ENCODE assay signal across 17 cellular contexts in the genomic region with DNA sequence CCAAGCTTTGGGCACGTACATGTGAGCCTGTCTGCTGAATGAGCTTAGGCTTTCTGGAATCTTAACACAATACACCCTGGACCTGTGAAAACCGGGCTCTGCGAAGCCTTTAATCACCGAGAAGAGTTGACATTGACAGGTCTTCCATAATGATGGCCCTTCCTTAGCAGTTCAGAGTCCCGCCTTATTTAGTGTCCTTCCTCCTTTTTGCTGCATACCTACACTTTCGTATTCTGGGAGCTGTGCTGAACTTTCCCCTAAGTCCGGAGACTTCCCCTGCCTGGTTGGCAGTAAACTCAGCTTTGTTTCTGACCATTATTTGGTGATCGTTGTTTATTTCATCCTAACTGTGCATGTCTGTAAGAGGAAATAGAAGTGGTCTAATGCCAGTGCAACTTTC.
"Had no signal": no experiment of that assay in that cellular context is flagged by ENCODE, and none has a peak within 500 bp of the region (broad histone marks: within the 10 kb centered on the region; RNA-seq: fewer than 3 reads in every experiment).

No MANE protein-coding gene starts in this region.

- H3K9me3 Mint-ChIP-seq: activated naive CD4-positive, alpha-beta T cell treated with anti-CD3 and anti-CD28 coated beads, Interleukin-2, amount 50 U/mL, for 72 hours had no signal

- FAIRE-seq: astrocyte had no signal

- H3K27ac ChIP-seq: adrenal gland, breast epithelium, esophagus muscularis mucosa, gastroesophageal sphincter, lower lobe of right lung, tibial nerve, uterus had no signal

- H3K9me3 ChIP-seq: adrenal gland, breast epithelium, esophagus muscularis mucosa, gastroesophageal sphincter, lower lobe of right lung, tibial nerve, uterus had no signal

- H3K36me3 ChIP-seq: adrenal gland, breast epithelium, esophagus muscularis mucosa, gastroesophageal sphincter, lower lobe of right lung, tibial nerve, uterus had no signal

- H3K4me3 ChIP-seq: adrenal gland, breast epithelium, esophagus muscularis mucosa, gastroesophageal sphincter, lower lobe of right lung, tibial nerve, uterus had no signal

- ATAC-seq: activated naive CD4-positive, alpha-beta T cell treated with anti-CD3 and anti-CD28 coated beads, Interleukin-2, amount 50 U/mL, for 72 hours; gastroesophageal sphincter; left cardiac atrium; lower lobe of right lung; stimulated activated naive CD8-positive, alpha-beta T cell treated with anti-CD3 and anti-CD28 coated beads, Interleukin-15, Interleukin-2, amounts not matched to agents 100 U/mL and 50 U/mL, for 24 hours had no signal

- DNase-seq: activated CD4-positive, alpha-beta T cell treated with anti-CD3 and anti-CD28 coated beads, Interleukin-2, amount 50 U/mL, for 4 hours; activated CD4-positive, CD25-positive, alpha-beta regulatory T cell treated with anti-CD3 and anti-CD28 coated beads, Interleukin-2, amount 50 U/mL, for 72 hours; activated gamma-delta T cell; adrenal gland; effector CD8-positive, alpha-beta T cell; left cardiac atrium; lower lobe of right lung; stimulated activated naive CD8-positive, alpha-beta T cell treated with anti-CD3 and anti-CD28 coated beads, Interleukin-15, Interleukin-2, amounts not matched to agents 100 U/mL and 50 U/mL, for 24 hours; T1000; uterus had no signal

- H3K4me1 ChIP-seq: adrenal gland, breast epithelium, lower lobe of right lung, tibial nerve, uterus had no signal

- H3K27me3 ChIP-seq: adrenal gland, breast epithelium, esophagus muscularis mucosa, gastroesophageal sphincter, tibial nerve, uterus had no signal

- H3K27ac Mint-ChIP-seq: activated naive CD4-positive, alpha-beta T cell treated with anti-CD3 and anti-CD28 coated beads, Interleukin-2, amount 50 U/mL, for 72 hours; progenitor cell of endocrine pancreas had no signal
